5 cellular contexts compared by ENCODE assay signal in the genomic region with DNA sequence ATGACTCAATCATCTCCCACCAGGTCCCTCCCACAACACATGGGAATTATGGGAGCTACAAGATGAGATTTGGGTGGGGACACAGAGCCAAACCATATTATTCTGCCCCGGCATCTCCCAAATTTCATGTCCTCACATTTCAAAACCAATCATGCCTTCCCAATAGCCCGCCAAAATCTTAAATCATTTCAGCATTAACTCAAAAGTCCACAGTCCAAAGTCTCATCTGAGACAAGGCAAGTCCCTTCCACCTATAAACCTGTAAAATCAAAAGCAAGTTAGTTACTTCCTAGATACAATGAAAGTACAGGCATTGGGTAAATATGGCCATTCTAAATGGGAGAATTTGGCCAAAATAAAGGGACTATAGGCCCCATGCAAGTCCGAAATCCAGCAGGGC. TPM values are rescaled to one million over a fixed set of nuclear protein-coding genes. Genes with fewer than 3 reads are reported as not detected.
DNase-seq lines count a peak whose midpoint lies in the region; ATAC-seq and TF ChIP-seq lines count a peak whose summit lies in the region.
"Not testable (repeated sequence)": the region's sequence is repeated elsewhere in the genome, so short reads cannot be mapped to it uniquely, and the experiment has no call there.
"Had no signal": no experiment of that assay in that cellular context is flagged by ENCODE, and none has a peak within 500 bp of the region (broad histone marks: within the 10 kb centered on the region; RNA-seq: fewer than 3 reads in every experiment).

No MANE protein-coding gene starts in this region.

- H3K9me3 ChIP-seq in liver (ENCODE audit: control insufficient read depth in 4 of 4, low read length in 3 of 4), result not testable (repeated sequence)

- TF ChIP-seq RAD21 in liver (IDR thresholded peaks at IDR 0.05), result not testable (repeated sequence)

- not testable (repeated sequence) for H3K4me1 ChIP-seq in liver (ENCODE audit: control insufficient read depth in 4 of 4, insufficient read depth in 4 of 4, low read length in 3 of 4)

- TF ChIP-seq CTCF in liver (IDR thresholded peaks at IDR 0.05; ENCODE audit: low read depth, low read length, missing input control), result not testable (repeated sequence)

- 72% methylated on average over 3 of the region's 3 CpGs for WGBS in liver

- not testable (repeated sequence) for H3K9ac ChIP-seq in liver (ENCODE audit: low read depth in 1 of 2, low read length in 2 of 2)

- intact Hi-C loops in left colon (cut with DNase I, micrococcal nuclease), result not testable (repeated sequence)

- not testable (repeated sequence) for H3K27ac ChIP-seq in liver (ENCODE audit: low read depth in 1 of 2, low read length in 2 of 2)

- ATAC-seq in left colon, result peak; percentile 29

- DNase-seq in left colon, result not testable (repeated sequence)

- not testable (repeated sequence) for H3K27me3 ChIP-seq in liver (ENCODE audit: control insufficient read depth in 4 of 4, insufficient read depth in 4 of 4, low read length in 3 of 4)

- H3K4me3 ChIP-seq in liver (ENCODE audit: low read depth in 1 of 3, low read length in 3 of 3), result not testable (repeated sequence)

- H3K36me3 ChIP-seq in liver (ENCODE audit: control insufficient read depth in 4 of 4, insufficient read depth in 3 of 4, low read depth in 1 of 4, low read length in 3 of 4), result not testable (repeated sequence)

TF ChIP-seq in liver, 16 proteins besides CTCF, POLR2A, EP300 and RAD21:
- peak; percentile 57 to 61 for TF ChIP-seq HNF4A (conservative IDR thresholded peaks at IDR 0.05)

RNA-seq across cellular contexts. Expression of gene MYLK, which starts 6.0 kb away (rescaled TPM):
- total RNA-seq in left colon, result 100 to 1,000 TPM in 1 of 2 donors, 10 to 100 TPM in 1; 99.0 to 240 TPM
- total RNA-seq in liver, result 100 to 1,000 TPM in 1 of 2 donors, 10 to 100 TPM in 1; 17.1 to 158 TPM
- 10 to 100 TPM; 35.4 to 48.5 TPM for polyA plus RNA-seq in liver
- total RNA-seq: B cell; CD4-positive, alpha-beta memory T cell; CD8-positive, alpha-beta T cell had no signal
